Comparison of ENCODE assay signal across 31 cellular contexts in genomic region chr2:95359501-95359930, GRCh38. TPM values are rescaled to one million over a fixed set of nuclear protein-coding genes. Genes with fewer than 3 reads are reported as not detected.
DNase-seq lines count a peak whose midpoint lies in the region; ATAC-seq and TF ChIP-seq lines count a peak whose summit lies in the region.
"Had no signal": no experiment of that assay in that cellular context is flagged by ENCODE, and none has a peak within 500 bp of the region (broad histone marks: within the 10 kb centered on the region; RNA-seq: fewer than 3 reads in every experiment).

No MANE protein-coding gene starts in this region.

- H2AK9ac ChIP-seq in IMR-90 (replicated peaks; ENCODE audit: low read depth, low read length, poor library complexity) = no peak overlapping the region

- POLR2A ChIA-PET in IMR-90 (lab: Charles Lee; ENCODE audit: unreplicated experiment) = no interaction called here

- H3K4me3 Mint-ChIP-seq in neural progenitor cell = no peak overlapping the region
- H3K4me3 Mint-ChIP-seq: activated CD4-positive, alpha-beta T cell treated with anti-CD3 and anti-CD28 coated beads for 36 hours; activated CD8-positive, alpha-beta T cell treated with anti-CD3 and anti-CD28 coated beads, Interleukin-2, amount 10 ng/mL, durations not matched to agents 7 days and 5 days; HFFc6; neural crest cell; stimulated activated memory B cell treated with anti-CD40 and anti-IgM and Interleukin-4, amounts not matched to agents 10 μg/mL and 1 μg/mL and 100 μg/mL, for 72 hours had no signal

- H2BK120ac ChIP-seq in IMR-90 (ENCODE audit: low read depth, low read length) = no peak overlapping the region

- H3K4me2 ChIP-seq in IMR-90 (ENCODE audit: low read depth, low read length) = no peak overlapping the region; the same call in 1 of the 2 replicates
- no peak overlapping the region for H3K4me2 ChIP-seq in neural progenitor cell

- no peak overlapping the region for H3K23ac ChIP-seq in IMR-90 (ENCODE audit: low read depth, low read length)

- dilution Hi-C loops in IMR-90 (cut with HindIII; ENCODE audit: low sequenced_read_pairs, unreplicated experiment) = no loop called here

- H3K27me3 ChIP-seq in IMR-90 (ENCODE audit: control insufficient read depth, insufficient read depth, low read length) (peaks cover 2% of the 10 kb centered on the region; the same call in 1 of the 2 replicates), neural progenitor cell (no peaks in the 10 kb centered on the region)
- H3K27me3 ChIP-seq: esophagus squamous epithelium, heart right ventricle, Peyer's patch had no signal

- no peak overlapping the region for H4K5ac ChIP-seq in IMR-90 (ENCODE audit: low read depth, low read length)

- H2AK5ac ChIP-seq in IMR-90 (ENCODE audit: low read depth, low read length) = no peak overlapping the region

- H3K9ac ChIP-seq in IMR-90 (ENCODE audit: low read depth, low read length) (no peak overlapping the region), neural progenitor cell (no peak overlapping the region)

- H3K27ac ChIP-seq in IMR-90 (ENCODE audit: insufficient read depth, low read length) = no peak overlapping the region
- H3K27ac ChIP-seq in neural progenitor cell = no peak overlapping the region
- H3K27ac ChIP-seq: esophagus squamous epithelium, Peyer's patch, VCaP had no signal

- peaks cover 3% of the 10 kb centered on the region for H3K4me1 Mint-ChIP-seq in neural progenitor cell
- H3K4me1 Mint-ChIP-seq: activated CD4-positive, alpha-beta T cell treated with anti-CD3 and anti-CD28 coated beads for 36 hours; neural crest cell; stimulated activated memory B cell treated with anti-CD40 and anti-IgM and Interleukin-4, amounts not matched to agents 10 μg/mL and 1 μg/mL and 100 μg/mL, for 72 hours had no signal

- H3K9me3 ChIP-seq in IMR-90 (ENCODE audit: control insufficient read depth, insufficient read depth, low read length) (peaks cover 4% of the 10 kb centered on the region), neural progenitor cell (ENCODE audit: low read depth) (no peaks in the 10 kb centered on the region)
- H3K9me3 ChIP-seq: esophagus squamous epithelium, Peyer's patch had no signal

- no peak overlapping the region for H2BK5ac ChIP-seq in IMR-90 (ENCODE audit: low read depth, low read length, poor library complexity, severe bottlenecking)

- no peak overlapping the region for H3K56ac ChIP-seq in IMR-90 (ENCODE audit: extremely low read depth, insufficient read depth, low read length)

- H3K36me3 Mint-ChIP-seq in neural progenitor cell = no peaks in the 10 kb centered on the region
- H3K36me3 Mint-ChIP-seq: stimulated activated memory B cell treated with anti-CD40 and anti-IgM and Interleukin-4, amounts not matched to agents 10 μg/mL and 1 μg/mL and 100 μg/mL, for 72 hours had no signal

- DNase-seq in activated CD8-positive, alpha-beta memory T cell treated with anti-CD3 and anti-CD28 coated beads, Interleukin-2, amount 50 U/mL, for 48 hours = peak; percentile 35
- DNase-seq in activated CD8-positive, alpha-beta memory T cell treated with anti-CD3 and anti-CD28 coated beads, Interleukin-2, amount 50 U/mL, for 4 hours = no peak
- DNase-seq in IMR-90 (no peak), left lobe of liver (ENCODE audit: low spot score) (peak; percentile 39), neural progenitor cell (ENCODE audit: low spot score) (no peak), NCI-H1105 treated with DMSO at 0.1 percent for 48 hours (lab: John Stamatoyannopoulos, UW) (no peak)
- peak; percentile 7 for DNase-seq in stimulated activated CD8-positive, alpha-beta memory T cell treated with anti-CD3 and anti-CD28 coated beads, Interleukin-4, amount 100 ng/mL, for 48 hours
- DNase-seq: 8988T; activated CD4-positive, alpha-beta T cell treated with anti-CD3 and anti-CD28 coated beads for 36 hours; activated CD8-positive, alpha-beta T cell treated with anti-CD3 and anti-CD28 coated beads, Interleukin-2, amount 10 ng/mL, durations not matched to agents 7 days and 5 days; activated gamma-delta T cell; activated T-cell treated with anti-CD3 and anti-CD28 coated beads, Interleukin-2, amount 50 U/mL, for 1 hour; C1 segment of cervical spinal cord; central memory CD4-positive, alpha-beta T cell; COR-L47; dermis blood vessel endothelial cell; DMS53; esophagus squamous epithelium; foreskin melanocyte; heart right ventricle; NCI-H1092; NCI-H187 treated with DMSO at 0.1 percent for 48 hours; NCI-H2171; NCI-H82 had no signal

- no peak overlapping the region for H3K18ac ChIP-seq in IMR-90 (ENCODE audit: low read depth, low read length)

- H3K4me3 ChIP-seq in IMR-90 (ENCODE audit: insufficient read depth, low read depth, low read length) (no peak overlapping the region), neural progenitor cell (no peak overlapping the region)
- H3K4me3 ChIP-seq: esophagus squamous epithelium, heart right ventricle, Peyer's patch had no signal

- no peak overlapping the region for H3K14ac ChIP-seq in IMR-90 (replicated peaks; ENCODE audit: low read depth, low read length)

- H3K27ac Mint-ChIP-seq in neural progenitor cell = no peak overlapping the region
- H3K27ac Mint-ChIP-seq: activated CD4-positive, alpha-beta T cell treated with anti-CD3 and anti-CD28 coated beads for 36 hours; activated CD8-positive, alpha-beta T cell treated with anti-CD3 and anti-CD28 coated beads, Interleukin-2, amount 10 ng/mL, durations not matched to agents 7 days and 5 days; HFFc6; progenitor cell of endocrine pancreas; stimulated activated memory B cell treated with anti-CD40 and anti-IgM and Interleukin-4, amounts not matched to agents 10 μg/mL and 1 μg/mL and 100 μg/mL, for 72 hours had no signal

- TF ChIP-seq CTCF in IMR-90 (conservative IDR thresholded peaks at IDR 0.05; ENCODE audit: low read depth, low read length) = no peak
- no peak for TF ChIP-seq CTCF in neural progenitor cell (IDR thresholded peaks at IDR 0.05)

- no peak overlapping the region for H2BK15ac ChIP-seq in IMR-90 (ENCODE audit: low read depth, low read length)

- no peak overlapping the region for H2AFZ ChIP-seq in IMR-90 (replicated peaks; ENCODE audit: low read length, poor library complexity)
- no peak overlapping the region for H2AFZ ChIP-seq in neural progenitor cell (replicated peaks)

- BruUV-seq in IMR-90 (replicated peaks; lab: Mats Ljungman, UMichigan) = no TSS peak

- peak; percentile 30; the same call in 1 of the 2 replicates for ATAC-seq in IMR-90 (ENCODE audit: low read depth)
- ATAC-seq in left lobe of liver = no peak
- no peak for ATAC-seq in GM18909 (IDR thresholded peaks at IDR 0.05; ENCODE audit: poor library complexity, unreplicated experiment)
- ATAC-seq: activated CD4-positive, alpha-beta T cell treated with anti-CD3 and anti-CD28 coated beads for 36 hours; activated CD8-positive, alpha-beta T cell treated with anti-CD3 and anti-CD28 coated beads, Interleukin-2, amount 10 ng/mL, durations not matched to agents 7 days and 5 days; stimulated activated memory B cell treated with anti-CD40 and anti-IgM and Interleukin-4, amounts not matched to agents 10 μg/mL and 1 μg/mL and 100 μg/mL, for 72 hours had no signal

- H4K20me1 ChIP-seq in IMR-90 (ENCODE audit: insufficient read depth, low read length) (no peaks in the 10 kb centered on the region), neural progenitor cell (ENCODE audit: low read depth) (no peaks in the 10 kb centered on the region)

- TF ChIP-seq POLR2A in IMR-90 (IDR thresholded peaks at IDR 0.05; ENCODE audit: low read depth, low read length) = no peak

- no peaks in the 10 kb centered on the region for H3K36me3 ChIP-seq in IMR-90 (ENCODE audit: control insufficient read depth, insufficient read depth, low read length)
- H3K36me3 ChIP-seq in neural progenitor cell = no peaks in the 10 kb centered on the region
- H3K36me3 ChIP-seq: esophagus squamous epithelium, heart right ventricle, Peyer's patch had no signal

- no peak overlapping the region for H3K4ac ChIP-seq in IMR-90 (ENCODE audit: low read depth, low read length)

- no peak overlapping the region for H2BK20ac ChIP-seq in IMR-90 (ENCODE audit: low read depth, low read length)

- peaks cover 6% of the 10 kb centered on the region for H3K27me3 Mint-ChIP-seq in neural progenitor cell (ENCODE audit: insufficient read depth, low read depth)

- H4K91ac ChIP-seq in IMR-90 (ENCODE audit: insufficient read depth, low read depth, low read length) = no peak overlapping the region

- CTCF ChIA-PET in IMR-90 (lab: Yijun Ruan, JAX) = interaction anchor here (0.6 to 1.0 kb wide), 2 partner anchors 11 to 14 kb away, joined by 3 to 5 read pairs; no protein-coding TSS in a partner anchor

- H3K4me1 ChIP-seq in IMR-90 (ENCODE audit: control insufficient read depth, insufficient read depth, low read length) = peaks cover 5% of the 10 kb centered on the region; the same call in 1 of the 2 replicates
- H3K4me1 ChIP-seq in neural progenitor cell = no peaks in the 10 kb centered on the region
- H3K4me1 ChIP-seq: esophagus squamous epithelium, Peyer's patch had no signal

- WGBS in IMR-90 (ENCODE audit: extremely low coverage in 2 of 2, insufficient read length in 1 of 2), 2 experiments = 83% methylated on average over 4 of the region's 5 CpGs; no CpG with 5 or more reads in 1 of the 2 experiments

- TF ChIP-seq RAD21 in IMR-90 (IDR thresholded peaks at IDR 0.05; ENCODE audit: low read length) = no peak

- H3K9me1 ChIP-seq in IMR-90 (ENCODE audit: insufficient read depth, low read length) = no peaks in the 10 kb centered on the region

- H3K9me3 Mint-ChIP-seq in neural progenitor cell = peaks cover 6% of the 10 kb centered on the region
- H3K9me3 Mint-ChIP-seq: HFFc6; neural crest cell; stimulated activated memory B cell treated with anti-CD40 and anti-IgM and Interleukin-4, amounts not matched to agents 10 μg/mL and 1 μg/mL and 100 μg/mL, for 72 hours had no signal

- in situ Hi-C loops in IMR-90 (cut with MboI; ENCODE audit: low sequenced_read_pairs) = no loop called here

- H3K79me1 ChIP-seq in IMR-90 (ENCODE audit: low read depth in 1 of 2, low read length in 2 of 2) = no peaks in the 10 kb centered on the region

- no peaks in the 10 kb centered on the region for H3K79me2 ChIP-seq in neural progenitor cell (ENCODE audit: low read depth)

- H3F3A ChIP-seq in neural progenitor cell (ENCODE audit: low read depth) = no peaks in the 10 kb centered on the region

- intact Hi-C loops in IMR-90 (cut with micrococcal nuclease) = no loop called here

- no peak overlapping the region for H4K8ac ChIP-seq in IMR-90 (ENCODE audit: low read depth in 2 of 2, low read length in 2 of 2)

TF ChIP-seq in IMR-90, 13 proteins besides CTCF, POLR2A, EP300 and RAD21:
- no peak for TF ChIP-seq RCOR1 (IDR thresholded peaks at IDR 0.05; ENCODE audit: insufficient replicate concordance, low read length)
- no peak for TF ChIP-seq RFX5 (IDR thresholded peaks at IDR 0.05; ENCODE audit: low read depth, low read length)
- no peak for TF ChIP-seq SMC3 (IDR thresholded peaks at IDR 0.05; ENCODE audit: low read depth, low read length)
- TF ChIP-seq MXI1 (IDR thresholded peaks at IDR 0.05; ENCODE audit: borderline replicate concordance, low read depth, low read length) = no peak
TF ChIP-seq in IMR-90: peak in this region for 0.

RNA-seq across cellular contexts. Expression of gene FAHD2A, which starts 43.0 kb away (rescaled TPM):
- total RNA-seq in IMR-90 (2012; rRNA removed) = 35.0 and 36.2 TPM in 2 replicates
- 34.0 and 35.1 TPM in 2 replicates for polyA plus RNA-seq in IMR-90 (2012; rRNA removed)
- polyA plus RNA-seq in IMR-90 (2012; cell fraction: cytosol; rRNA removed) = 30.2 and 32.1 TPM in 2 replicates
- 64.5 and 80.7 TPM in 2 replicates for polyA plus RNA-seq in IMR-90 (2012; cell fraction: nucleus; rRNA removed; ENCODE audit: low replicate concordance)
- total RNA-seq in left lobe of liver = 75.2 TPM
- 36.4 and 37.0 TPM in 2 replicates for total RNA-seq in neural progenitor cell (ENCODE audit: low replicate concordance)

Comparison
In these comparisons a context has a peak if more than half of its experiments do, and no peak if none do; other contexts are left out.
1. DNase-seq: peak in activated CD8-positive, alpha-beta memory T cell treated with anti-CD3 and anti-CD28 coated beads, Interleukin-2, amount 50 U/mL, for 48 hours (single experiment), left lobe of liver (single experiment) and stimulated activated CD8-positive, alpha-beta memory T cell treated with anti-CD3 and anti-CD28 coated beads, Interleukin-4, amount 100 ng/mL, for 48 hours (single experiment); none in activated CD8-positive, alpha-beta memory T cell treated with anti-CD3 and anti-CD28 coated beads, Interleukin-2, amount 50 U/mL, for 4 hours (single experiment), IMR-90 (single experiment), neural progenitor cell (single experiment) and NCI-H1105 treated with DMSO at 0.1 percent for 48 hours (single experiment).